1 cellular context compared by ENCODE assay signal in the genomic region with DNA sequence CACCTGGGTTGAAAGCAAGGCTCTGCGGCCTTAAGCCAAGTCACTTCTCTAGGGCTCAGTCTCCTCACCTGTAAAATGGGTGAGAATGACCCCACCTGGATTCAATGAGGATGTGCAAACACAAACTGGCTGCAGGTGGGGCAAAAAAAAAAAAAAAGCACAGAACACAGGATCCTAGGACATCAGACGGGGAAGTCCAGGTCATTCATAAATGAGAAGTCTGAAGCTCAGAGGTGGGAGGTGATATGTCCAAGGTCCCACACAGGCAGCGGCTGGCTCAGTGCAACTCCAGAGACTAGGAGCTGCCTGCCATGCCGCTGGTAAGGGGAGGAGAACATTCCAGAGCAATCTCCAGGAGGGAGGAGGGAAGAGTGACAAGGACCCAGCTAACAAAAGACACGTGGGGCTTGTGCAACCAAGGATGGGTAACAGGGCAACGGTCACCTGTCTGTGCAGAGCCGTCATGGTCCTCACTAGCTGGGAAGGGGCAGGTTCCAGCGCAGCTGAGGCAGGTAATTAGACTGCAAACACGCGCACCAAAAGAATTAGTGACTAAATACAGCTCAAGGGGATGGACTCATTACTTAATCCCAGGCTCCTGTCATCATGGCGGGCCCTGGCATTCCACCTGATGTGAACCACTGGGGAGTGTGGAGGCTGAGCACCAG.
TF ChIP-seq lines count a peak whose summit lies in the region.

No MANE protein-coding gene starts in this region.

TF ChIP-seq in HepG2, 621 proteins besides CTCF, POLR2A, EP300 and RAD21 (continued from another document):
- TF ChIP-seq, protein P1, sequence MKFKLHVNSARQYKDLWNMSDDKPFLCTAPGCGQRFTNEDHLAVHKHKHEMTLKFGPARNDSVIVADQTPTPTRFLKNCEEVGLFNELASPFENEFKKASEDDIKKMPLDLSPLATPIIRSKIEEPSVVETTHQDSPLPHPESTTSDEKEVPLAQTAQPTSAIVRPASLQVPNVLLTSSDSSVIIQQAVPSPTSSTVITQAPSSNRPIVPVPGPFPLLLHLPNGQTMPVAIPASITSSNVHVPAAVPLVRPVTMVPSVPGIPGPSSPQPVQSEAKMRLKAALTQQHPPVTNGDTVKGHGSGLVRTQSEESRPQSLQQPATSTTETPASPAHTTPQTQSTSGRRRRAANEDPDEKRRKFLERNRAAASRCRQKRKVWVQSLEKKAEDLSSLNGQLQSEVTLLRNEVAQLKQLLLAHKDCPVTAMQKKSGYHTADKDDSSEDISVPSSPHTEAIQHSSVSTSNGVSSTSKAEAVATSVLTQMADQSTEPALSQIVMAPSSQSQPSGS (CRISPR knock-in tag; IDR thresholded peaks at IDR 0.05) = peak; percentile 44; the same call in 1 of the 2 replicates
- TF ChIP-seq, protein P2, sequence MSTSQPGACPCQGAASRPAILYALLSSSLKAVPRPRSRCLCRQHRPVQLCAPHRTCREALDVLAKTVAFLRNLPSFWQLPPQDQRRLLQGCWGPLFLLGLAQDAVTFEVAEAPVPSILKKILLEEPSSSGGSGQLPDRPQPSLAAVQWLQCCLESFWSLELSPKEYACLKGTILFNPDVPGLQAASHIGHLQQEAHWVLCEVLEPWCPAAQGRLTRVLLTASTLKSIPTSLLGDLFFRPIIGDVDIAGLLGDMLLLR (CRISPR knock-in tag; IDR thresholded peaks at IDR 0.05) = peak; percentile 40; the same call in 1 of the 2 replicates
- TF ChIP-seq STAG1 (CRISPR knock-in tag; IDR thresholded peaks at IDR 0.05) (0 out of 2 replicates have a peak, but pooled peaks have one; percentile 23), MIER2 (CRISPR knock-in tag; IDR thresholded peaks at IDR 0.05) (peak; percentile 16; the same call in 1 of the 2 replicates), NFKB2 (CRISPR knock-in tag; IDR thresholded peaks at IDR 0.05; ENCODE audit: borderline replicate concordance) (peak; percentile 57; the same call in 1 of the 2 replicates), ZNF335 (CRISPR knock-in tag; IDR thresholded peaks at IDR 0.05) (peak; percentile 50; the same call in 1 of the 2 replicates), SP140L (CRISPR knock-in tag; IDR thresholded peaks at IDR 0.05; ENCODE audit: borderline replicate concordance) (no peak), BCL6 (CRISPR knock-in tag; IDR thresholded peaks at IDR 0.05) (0 out of 2 replicates have a peak, but pooled peaks have one; percentile 30), SRY (CRISPR knock-in tag; IDR thresholded peaks at IDR 0.05) (peak; percentile 60; the same call in 1 of the 2 replicates), ZNF564 (CRISPR knock-in tag; IDR thresholded peaks at IDR 0.05) (peak; percentile 70; the same call in 1 of the 2 replicates), GATAD2A (CRISPR knock-in tag; IDR thresholded peaks at IDR 0.05) (peak; percentile 62), ZNF101 (CRISPR knock-in tag; IDR thresholded peaks at IDR 0.05; ENCODE audit: borderline replicate concordance, low read depth) (no peak), SOX13 (IDR thresholded peaks at IDR 0.05) (no peak), SOX13 (CRISPR knock-in tag; conservative IDR thresholded peaks at IDR 0.05 in 1 of 2, IDR thresholded peaks at IDR 0.05 in 1 of 2) (peak in 1 of 2 experiments; percentile 80; a peak in 2 of 4 replicates)
- TF ChIP-seq, protein P3, sequence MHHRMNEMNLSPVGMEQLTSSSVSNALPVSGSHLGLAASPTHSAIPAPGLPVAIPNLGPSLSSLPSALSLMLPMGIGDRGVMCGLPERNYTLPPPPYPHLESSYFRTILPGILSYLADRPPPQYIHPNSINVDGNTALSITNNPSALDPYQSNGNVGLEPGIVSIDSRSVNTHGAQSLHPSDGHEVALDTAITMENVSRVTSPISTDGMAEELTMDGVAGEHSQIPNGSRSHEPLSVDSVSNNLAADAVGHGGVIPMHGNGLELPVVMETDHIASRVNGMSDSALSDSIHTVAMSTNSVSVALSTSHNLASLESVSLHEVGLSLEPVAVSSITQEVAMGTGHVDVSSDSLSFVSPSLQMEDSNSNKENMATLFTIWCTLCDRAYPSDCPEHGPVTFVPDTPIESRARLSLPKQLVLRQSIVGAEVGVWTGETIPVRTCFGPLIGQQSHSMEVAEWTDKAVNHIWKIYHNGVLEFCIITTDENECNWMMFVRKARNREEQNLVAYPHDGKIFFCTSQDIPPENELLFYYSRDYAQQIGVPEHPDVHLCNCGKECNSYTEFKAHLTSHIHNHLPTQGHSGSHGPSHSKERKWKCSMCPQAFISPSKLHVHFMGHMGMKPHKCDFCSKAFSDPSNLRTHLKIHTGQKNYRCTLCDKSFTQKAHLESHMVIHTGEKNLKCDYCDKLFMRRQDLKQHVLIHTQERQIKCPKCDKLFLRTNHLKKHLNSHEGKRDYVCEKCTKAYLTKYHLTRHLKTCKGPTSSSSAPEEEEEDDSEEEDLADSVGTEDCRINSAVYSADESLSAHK (CRISPR knock-in tag; IDR thresholded peaks at IDR 0.05; ENCODE audit: borderline replicate concordance) = no peak
- TF ChIP-seq, protein P4, sequence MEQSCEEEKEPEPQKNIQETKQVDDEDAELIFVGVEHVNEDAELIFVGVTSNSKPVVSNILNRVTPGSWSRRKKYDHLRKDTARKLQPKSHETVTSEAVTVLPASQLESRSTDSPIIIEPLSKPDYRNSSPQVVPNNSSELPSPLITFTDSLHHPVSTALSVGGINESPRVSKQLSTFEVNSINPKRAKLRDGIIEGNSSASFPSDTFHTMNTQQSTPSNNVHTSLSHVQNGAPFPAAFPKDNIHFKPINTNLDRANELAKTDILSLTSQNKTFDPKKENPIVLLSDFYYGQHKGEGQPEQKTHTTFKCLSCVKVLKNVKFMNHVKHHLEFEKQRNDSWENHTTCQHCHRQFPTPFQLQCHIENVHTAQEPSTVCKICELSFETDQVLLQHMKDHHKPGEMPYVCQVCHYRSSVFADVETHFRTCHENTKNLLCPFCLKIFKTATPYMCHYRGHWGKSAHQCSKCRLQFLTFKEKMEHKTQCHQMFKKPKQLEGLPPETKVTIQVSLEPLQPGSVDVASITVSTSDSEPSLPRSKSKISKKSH (CRISPR knock-in tag; IDR thresholded peaks at IDR 0.05; ENCODE audit: borderline replicate concordance) = peak; percentile 21; the same call in 1 of the 2 replicates
- TF ChIP-seq, protein P5, sequence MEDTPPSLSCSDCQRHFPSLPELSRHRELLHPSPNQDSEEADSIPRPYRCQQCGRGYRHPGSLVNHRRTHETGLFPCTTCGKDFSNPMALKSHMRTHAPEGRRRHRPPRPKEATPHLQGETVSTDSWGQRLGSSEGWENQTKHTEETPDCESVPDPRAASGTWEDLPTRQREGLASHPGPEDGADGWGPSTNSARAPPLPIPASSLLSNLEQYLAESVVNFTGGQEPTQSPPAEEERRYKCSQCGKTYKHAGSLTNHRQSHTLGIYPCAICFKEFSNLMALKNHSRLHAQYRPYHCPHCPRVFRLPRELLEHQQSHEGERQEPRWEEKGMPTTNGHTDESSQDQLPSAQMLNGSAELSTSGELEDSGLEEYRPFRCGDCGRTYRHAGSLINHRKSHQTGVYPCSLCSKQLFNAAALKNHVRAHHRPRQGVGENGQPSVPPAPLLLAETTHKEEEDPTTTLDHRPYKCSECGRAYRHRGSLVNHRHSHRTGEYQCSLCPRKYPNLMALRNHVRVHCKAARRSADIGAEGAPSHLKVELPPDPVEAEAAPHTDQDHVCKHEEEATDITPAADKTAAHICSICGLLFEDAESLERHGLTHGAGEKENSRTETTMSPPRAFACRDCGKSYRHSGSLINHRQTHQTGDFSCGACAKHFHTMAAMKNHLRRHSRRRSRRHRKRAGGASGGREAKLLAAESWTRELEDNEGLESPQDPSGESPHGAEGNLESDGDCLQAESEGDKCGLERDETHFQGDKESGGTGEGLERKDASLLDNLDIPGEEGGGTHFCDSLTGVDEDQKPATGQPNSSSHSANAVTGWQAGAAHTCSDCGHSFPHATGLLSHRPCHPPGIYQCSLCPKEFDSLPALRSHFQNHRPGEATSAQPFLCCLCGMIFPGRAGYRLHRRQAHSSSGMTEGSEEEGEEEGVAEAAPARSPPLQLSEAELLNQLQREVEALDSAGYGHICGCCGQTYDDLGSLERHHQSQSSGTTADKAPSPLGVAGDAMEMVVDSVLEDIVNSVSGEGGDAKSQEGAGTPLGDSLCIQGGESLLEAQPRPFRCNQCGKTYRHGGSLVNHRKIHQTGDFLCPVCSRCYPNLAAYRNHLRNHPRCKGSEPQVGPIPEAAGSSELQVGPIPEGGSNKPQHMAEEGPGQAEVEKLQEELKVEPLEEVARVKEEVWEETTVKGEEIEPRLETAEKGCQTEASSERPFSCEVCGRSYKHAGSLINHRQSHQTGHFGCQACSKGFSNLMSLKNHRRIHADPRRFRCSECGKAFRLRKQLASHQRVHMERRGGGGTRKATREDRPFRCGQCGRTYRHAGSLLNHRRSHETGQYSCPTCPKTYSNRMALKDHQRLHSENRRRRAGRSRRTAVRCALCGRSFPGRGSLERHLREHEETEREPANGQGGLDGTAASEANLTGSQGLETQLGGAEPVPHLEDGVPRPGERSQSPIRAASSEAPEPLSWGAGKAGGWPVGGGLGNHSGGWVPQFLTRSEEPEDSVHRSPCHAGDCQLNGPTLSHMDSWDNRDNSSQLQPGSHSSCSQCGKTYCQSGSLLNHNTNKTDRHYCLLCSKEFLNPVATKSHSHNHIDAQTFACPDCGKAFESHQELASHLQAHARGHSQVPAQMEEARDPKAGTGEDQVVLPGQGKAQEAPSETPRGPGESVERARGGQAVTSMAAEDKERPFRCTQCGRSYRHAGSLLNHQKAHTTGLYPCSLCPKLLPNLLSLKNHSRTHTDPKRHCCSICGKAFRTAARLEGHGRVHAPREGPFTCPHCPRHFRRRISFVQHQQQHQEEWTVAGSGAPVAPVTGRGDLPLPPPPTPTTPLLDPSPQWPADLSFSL (CRISPR knock-in tag; IDR thresholded peaks at IDR 0.05) = no peak
- TF ChIP-seq, protein P6, sequence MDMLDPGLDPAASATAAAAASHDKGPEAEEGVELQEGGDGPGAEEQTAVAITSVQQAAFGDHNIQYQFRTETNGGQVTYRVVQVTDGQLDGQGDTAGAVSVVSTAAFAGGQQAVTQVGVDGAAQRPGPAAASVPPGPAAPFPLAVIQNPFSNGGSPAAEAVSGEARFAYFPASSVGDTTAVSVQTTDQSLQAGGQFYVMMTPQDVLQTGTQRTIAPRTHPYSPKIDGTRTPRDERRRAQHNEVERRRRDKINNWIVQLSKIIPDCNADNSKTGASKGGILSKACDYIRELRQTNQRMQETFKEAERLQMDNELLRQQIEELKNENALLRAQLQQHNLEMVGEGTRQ (IDR thresholded peaks at IDR 0.05; ENCODE audit: low read depth, low read length) = peak; percentile 48; the same call in 1 of the 2 replicates
- TF ChIP-seq, protein P6 (CRISPR knock-in tag; IDR thresholded peaks at IDR 0.05; ENCODE audit: borderline replicate concordance) = no peak
- TF ChIP-seq, protein P7, sequence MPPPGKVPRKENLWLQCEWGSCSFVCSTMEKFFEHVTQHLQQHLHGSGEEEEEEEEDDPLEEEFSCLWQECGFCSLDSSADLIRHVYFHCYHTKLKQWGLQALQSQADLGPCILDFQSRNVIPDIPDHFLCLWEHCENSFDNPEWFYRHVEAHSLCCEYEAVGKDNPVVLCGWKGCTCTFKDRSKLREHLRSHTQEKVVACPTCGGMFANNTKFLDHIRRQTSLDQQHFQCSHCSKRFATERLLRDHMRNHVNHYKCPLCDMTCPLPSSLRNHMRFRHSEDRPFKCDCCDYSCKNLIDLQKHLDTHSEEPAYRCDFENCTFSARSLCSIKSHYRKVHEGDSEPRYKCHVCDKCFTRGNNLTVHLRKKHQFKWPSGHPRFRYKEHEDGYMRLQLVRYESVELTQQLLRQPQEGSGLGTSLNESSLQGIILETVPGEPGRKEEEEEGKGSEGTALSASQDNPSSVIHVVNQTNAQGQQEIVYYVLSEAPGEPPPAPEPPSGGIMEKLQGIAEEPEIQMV (CRISPR knock-in tag; IDR thresholded peaks at IDR 0.05; ENCODE audit: low read depth) = peak; percentile 83; the same call in 1 of the 2 replicates
- TF ChIP-seq, protein P8, sequence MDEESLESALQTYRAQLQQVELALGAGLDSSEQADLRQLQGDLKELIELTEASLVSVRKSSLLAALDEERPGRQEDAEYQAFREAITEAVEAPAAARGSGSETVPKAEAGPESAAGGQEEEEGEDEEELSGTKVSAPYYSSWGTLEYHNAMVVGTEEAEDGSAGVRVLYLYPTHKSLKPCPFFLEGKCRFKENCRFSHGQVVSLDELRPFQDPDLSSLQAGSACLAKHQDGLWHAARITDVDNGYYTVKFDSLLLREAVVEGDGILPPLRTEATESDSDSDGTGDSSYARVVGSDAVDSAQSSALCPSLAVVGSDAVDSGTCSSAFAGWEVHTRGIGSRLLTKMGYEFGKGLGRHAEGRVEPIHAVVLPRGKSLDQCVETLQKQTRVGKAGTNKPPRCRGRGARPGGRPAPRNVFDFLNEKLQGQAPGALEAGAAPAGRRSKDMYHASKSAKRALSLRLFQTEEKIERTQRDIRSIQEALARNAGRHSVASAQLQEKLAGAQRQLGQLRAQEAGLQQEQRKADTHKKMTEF (CRISPR knock-in tag; IDR thresholded peaks at IDR 0.05) = 0 out of 2 replicates have a peak, but pooled peaks have one; percentile 22
